ENCODE assay signal across 8 cellular contexts in genomic region chr1:150548632-150549495, GRCh38. TPM values are rescaled to one million over a fixed set of nuclear protein-coding genes. Genes with fewer than 3 reads are reported as not detected.
DNase-seq lines count a peak whose midpoint lies in the region; ATAC-seq, FAIRE-seq and TF ChIP-seq lines count a peak whose summit lies in the region.
"Had no signal": no experiment of that assay in that cellular context is flagged by ENCODE, and none has a peak within 500 bp of the region (broad histone marks: within the 10 kb centered on the region; RNA-seq: fewer than 3 reads in every experiment).

ADAMTSL4 (plus strand) TSS chr1:150549408; CDS start chr1:150552289, 2,881 bp downstream.

- H3K4me3 Mint-ChIP-seq in astrocyte (ENCODE audit: unreplicated experiment): peak within 1 kb of the TSS; percentile 83

- POLR2A ChIA-PET in OCI-LY7 (lab: Charles Lee): interaction anchor here (0.5 to 1.2 kb wide), 2 partner anchors 10 to 12 kb away, joined by 3 read pairs; no protein-coding TSS in a partner anchor

- H3K27me3 ChIP-seq in astrocyte (ENCODE audit: insufficient read depth, low read length) (no peaks in the 10 kb centered on the region), hepatocyte (no peaks in the 10 kb centered on the region)

- H3K4me2 ChIP-seq in OCI-LY7 (ENCODE audit: low read length) (peak within 1 kb of the TSS; percentile 95), astrocyte (ENCODE audit: low read length) (peak within 1 kb of the TSS; percentile 88), hepatocyte (peak within 1 kb of the TSS; percentile 98)

- H3K27me3 Mint-ChIP-seq in astrocyte (ENCODE audit: low read depth, unreplicated experiment): no peaks in the 10 kb centered on the region

- no peaks in the 10 kb centered on the region for H4K20me1 ChIP-seq in OCI-LY7 (ENCODE audit: insufficient read depth, low read length)
- no peaks in the 10 kb centered on the region for H4K20me1 ChIP-seq in astrocyte (ENCODE audit: insufficient read depth, low read length)
- no peaks in the 10 kb centered on the region for H4K20me1 ChIP-seq in hepatocyte (ENCODE audit: insufficient read depth, poor library complexity, severe bottlenecking)

- H3K9me2 ChIP-seq in OCI-LY7 (ENCODE audit: insufficient read depth, low read length) (no peaks in the 10 kb centered on the region), hepatocyte (replicated peaks; ENCODE audit: insufficient read depth) (no peaks in the 10 kb centered on the region)

- peaks cover 14% of the 10 kb centered on the region for H3K4me1 Mint-ChIP-seq in astrocyte (ENCODE audit: low read depth, unreplicated experiment)

- FAIRE-seq in astrocyte (lab: Jason Lieb, UNC): no peak
- FAIRE-seq: endometrium had no signal

- no peaks in the 10 kb centered on the region for H3K9me3 Mint-ChIP-seq in astrocyte (ENCODE audit: unreplicated experiment)

- H2AFZ ChIP-seq in OCI-LY7 (ENCODE audit: low read length) (peak within 1 kb of the TSS; percentile 69), astrocyte (ENCODE audit: low read depth, low read length) (peak within 1 kb of the TSS; percentile 57), hepatocyte (peak within 1 kb of the TSS; percentile 39)

- intact Hi-C loops in OCI-LY7 (cut with micrococcal nuclease; ENCODE audit: unreplicated experiment): no loop called here

- DNase-seq in GF-D8 (lab: John Stamatoyannopoulos, UW): peak; percentile 1
- peak; percentile 38 for DNase-seq in OCI-LY7 (ENCODE audit: low spot score)
- peak; percentile 74 for DNase-seq in astrocyte (ENCODE audit: low read depth)
- DNase-seq in hepatocyte (ENCODE audit: low spot score): peak; percentile 87
- peak; percentile 90 for DNase-seq in retina

- H3K4me1 ChIP-seq in OCI-LY7 (ENCODE audit: insufficient read depth, low read length, poor library complexity, severe bottlenecking) (peaks cover 9% of the 10 kb centered on the region), astrocyte (ENCODE audit: insufficient read depth, low read length) (peaks cover 14% of the 10 kb centered on the region), hepatocyte (ENCODE audit: insufficient read depth) (peaks cover 29% of the 10 kb centered on the region)

- 0 out of 2 replicates have a peak, but pooled peaks have one; percentile 38 for TF ChIP-seq CTCF in OCI-LY7 (conservative IDR thresholded peaks at IDR 0.05; ENCODE audit: low read length)
- no peak for TF ChIP-seq CTCF in astrocyte (IDR thresholded peaks at IDR 0.05; ENCODE audit: insufficient read depth, low read depth, low read length)
- TF ChIP-seq CTCF in hepatocyte (IDR thresholded peaks at IDR 0.05; ENCODE audit: poor library complexity): peak; percentile 10

- no TSS peak for BruUV-seq in OCI-LY7 (replicated peaks; lab: Mats Ljungman, UMichigan)

- no peaks in the 10 kb centered on the region for H3K9me3 ChIP-seq in OCI-LY7 (ENCODE audit: low read length)
- H3K9me3 ChIP-seq in astrocyte (ENCODE audit: insufficient read depth, low read depth, low read length): no peaks in the 10 kb centered on the region
- no peaks in the 10 kb centered on the region for H3K9me3 ChIP-seq in hepatocyte (ENCODE audit: low read depth)

- peak within 1 kb of the TSS; percentile 72 for H3K9ac ChIP-seq in astrocyte (ENCODE audit: low read length)

- H3K4me3 ChIP-seq in OCI-LY7 (ENCODE audit: low read depth, low read length, poor library complexity, severe bottlenecking): peak within 1 kb of the TSS; percentile 65
- peak within 1 kb of the TSS; percentile 54 for H3K4me3 ChIP-seq in astrocyte (ENCODE audit: insufficient read depth, low read depth, low read length)
- peak within 1 kb of the TSS; percentile 82 for H3K4me3 ChIP-seq in hepatocyte

- CTCF ChIA-PET in OCI-LY7 (lab: Charles Lee; ENCODE audit: unreplicated experiment): no interaction called here

- H3K27ac ChIP-seq in OCI-LY7 (ENCODE audit: low read depth, low read length, poor library complexity, severe bottlenecking): no peak within 1 kb of the TSS
- peak within 1 kb of the TSS; percentile 21 for H3K27ac ChIP-seq in astrocyte (ENCODE audit: low read depth, low read length)
- H3K27ac ChIP-seq in hepatocyte: peak within 1 kb of the TSS; percentile 85

- WGBS in hepatocyte (ENCODE audit: low lambda C conversion rate, missing lambda C conversion rate): 3% methylated on average over 52 of the region's 91 CpGs

- H3K79me2 ChIP-seq in OCI-LY7 (ENCODE audit: insufficient read depth, low read depth, low read length): no peaks in the 10 kb centered on the region
- no peaks in the 10 kb centered on the region for H3K79me2 ChIP-seq in astrocyte (ENCODE audit: insufficient read depth, low read length)
- H3K79me2 ChIP-seq in hepatocyte: no peaks in the 10 kb centered on the region

- ATAC-seq in HG02885 (IDR thresholded peaks at IDR 0.05; ENCODE audit: poor library complexity, unreplicated experiment) (peak; percentile 62), HG03139 (IDR thresholded peaks at IDR 0.05; ENCODE audit: unreplicated experiment) (no peak)

- no peaks in the 10 kb centered on the region for H3K36me3 Mint-ChIP-seq in astrocyte (ENCODE audit: low read depth, unreplicated experiment)

- H3K36me3 ChIP-seq in OCI-LY7 (ENCODE audit: insufficient read depth, low read length) (no peaks in the 10 kb centered on the region), astrocyte (ENCODE audit: insufficient read depth, low read length) (no peaks in the 10 kb centered on the region), hepatocyte (replicated peaks; ENCODE audit: insufficient read depth, low read depth) (no peaks in the 10 kb centered on the region)

- peak within 1 kb of the TSS; percentile 80 for H3K27ac Mint-ChIP-seq in astrocyte (ENCODE audit: unreplicated experiment)

RNA-seq across cellular contexts. Expression of gene ADAMTSL4, which starts in this region (rescaled TPM):
- not detected in 2 replicates for total RNA-seq in OCI-LY7 (2014; rRNA removed; shearing (Covaris generic))
- 0.24 TPM in 1 of 2 replicates, not detected in the other for total RNA-seq in OCI-LY7 (2022)
- 5.3 and 6.7 TPM in 2 replicates for total RNA-seq in astrocyte
- 3.7 and 8.1 TPM in 2 replicates for total RNA-seq in hepatocyte
- polyA plus RNA-seq in hepatocyte: 19.7 and 28.0 TPM in 2 replicates

Comparison
In these comparisons a context has a peak if more than half of its experiments do, and no peak if none do; other contexts are left out.
1. Peak in DNase-seq, H3K4me3 ChIP-seq and H3K4me2 ChIP-seq in OCI-LY7; RNA of the gene not detected or under 1 TPM.
2. DNase-seq: peak in every context shown above with its lines; median percentile 90 in retina; 87 in hepatocyte; 74 in astrocyte; 38 in OCI-LY7; 1 in GF-D8.